Comparison of ENCODE assay signal across 23 cellular contexts in the genomic region with DNA sequence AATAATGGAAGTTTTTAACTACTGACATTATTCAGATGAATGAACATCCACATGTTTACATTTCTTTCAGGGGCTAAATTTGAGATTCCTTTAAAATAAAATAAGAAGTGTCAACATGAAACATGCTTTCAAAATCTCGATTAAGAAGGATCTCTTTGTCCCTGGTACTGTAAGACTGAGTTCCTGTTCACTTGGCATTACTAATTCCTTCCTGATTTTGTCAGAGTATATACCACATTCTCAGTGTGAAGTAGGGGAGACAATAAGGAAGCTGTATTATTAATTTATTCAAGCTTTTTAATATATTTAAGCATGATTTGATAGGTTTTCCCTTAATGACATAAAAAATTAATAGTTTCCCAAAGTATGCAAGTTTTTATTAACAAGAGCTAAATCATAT.
"Had no signal": no experiment of that assay in that cellular context is flagged by ENCODE, and none has a peak within 500 bp of the region (broad histone marks: within the 10 kb centered on the region; RNA-seq: fewer than 3 reads in every experiment).

No MANE protein-coding gene starts in this region.

- H3K36me3 ChIP-seq: gastrocnemius medialis, heart left ventricle, left ventricle myocardium inferior, right atrium auricular region, transverse colon, vagina had no signal

- H3K36me3 Mint-ChIP-seq: activated naive CD4-positive, alpha-beta T cell treated with anti-CD3 and anti-CD28 coated beads, Interleukin-2, amount 10 ng/mL, durations not matched to agents 7 days and 5 days; brain had no signal

- H3K9me3 ChIP-seq: gastrocnemius medialis, heart left ventricle, left ventricle myocardium inferior, right atrium auricular region, transverse colon, vagina had no signal

- H3K27me3 Mint-ChIP-seq: activated CD4-positive, alpha-beta T cell treated with anti-CD3 and anti-CD28 coated beads, Interleukin-2, amount 10 ng/mL, durations not matched to agents 24 days and 14 days; activated CD8-positive, alpha-beta T cell treated with anti-CD3 and anti-CD28 coated beads for 36 hours; activated naive CD4-positive, alpha-beta T cell treated with anti-CD3 and anti-CD28 coated beads, Interleukin-2, amount 10 ng/mL, durations not matched to agents 7 days and 5 days; activated naive CD8-positive, alpha-beta T cell treated with anti-CD3 and anti-CD28 coated beads, Interleukin-2, amount 50 U/mL, for 24 hours; brain; progenitor cell of endocrine pancreas had no signal

- H3K4me3 Mint-ChIP-seq: activated CD4-positive, alpha-beta T cell treated with anti-CD3 and anti-CD28 coated beads, Interleukin-2, amount 10 ng/mL, durations not matched to agents 24 days and 14 days; activated CD8-positive, alpha-beta T cell treated with anti-CD3 and anti-CD28 coated beads for 36 hours; activated naive CD4-positive, alpha-beta T cell treated with anti-CD3 and anti-CD28 coated beads, Interleukin-2, amount 10 ng/mL, durations not matched to agents 7 days and 5 days; activated naive CD8-positive, alpha-beta T cell treated with anti-CD3 and anti-CD28 coated beads, Interleukin-2, amount 50 U/mL, for 24 hours; activated T-cell treated with anti-CD3 and anti-CD28 coated beads, Interleukin-2, amount 50 U/mL, for 4 hours; brain had no signal

- H3K4me1 Mint-ChIP-seq: activated CD4-positive, alpha-beta T cell treated with anti-CD3 and anti-CD28 coated beads, Interleukin-2, amount 10 ng/mL, durations not matched to agents 24 days and 14 days; activated naive CD4-positive, alpha-beta T cell treated with anti-CD3 and anti-CD28 coated beads, Interleukin-2, amount 10 ng/mL, durations not matched to agents 7 days and 5 days; activated naive CD8-positive, alpha-beta T cell treated with anti-CD3 and anti-CD28 coated beads, Interleukin-2, amount 50 U/mL, for 24 hours had no signal

- DNase-seq: activated CD4-positive, alpha-beta T cell treated with anti-CD3 and anti-CD28 coated beads, Interleukin-2, amount 10 ng/mL, durations not matched to agents 24 days and 14 days; activated CD4-positive, CD25-positive, alpha-beta regulatory T cell; activated CD8-positive, alpha-beta T cell treated with anti-CD3 and anti-CD28 coated beads for 36 hours; activated effector memory CD4-positive, alpha-beta T cell treated with Interleukin-2 at 50 U/mL for 16 hours; activated naive CD4-positive, alpha-beta T cell treated with anti-CD3 and anti-CD28 coated beads, Interleukin-2, amount 10 ng/mL, durations not matched to agents 7 days and 5 days; activated naive CD8-positive, alpha-beta T cell treated with anti-CD3 and anti-CD28 coated beads, Interleukin-2, amount 50 U/mL, for 24 hours; activated T-cell treated with anti-CD3 and anti-CD28 coated beads, Interleukin-2, amount 50 U/mL, for 4 hours; anterior cingulate cortex; caudate nucleus; erythroblast; gastrocnemius medialis; heart left ventricle; kidney glomerular epithelial cell; left ventricle myocardium inferior; stimulated activated CD4-positive, alpha-beta T cell treated with anti-CD3 and anti-CD28 coated beads, Interleukin-12 subunit alpha, Interleukin-12 subunit beta, amount 100 ng/mL, for 4 hours; stimulated activated CD4-positive, alpha-beta T cell treated with anti-CD3 and anti-CD28 coated beads, Interleukin-2, amount 100 ng/mL, for 24 hours; stimulated activated naive CD8-positive, alpha-beta T cell treated with anti-CD3 and anti-CD28 coated beads, Interleukin-15, Interleukin-2, amounts not matched to agents 100 U/mL and 50 U/mL, for 24 hours; T-helper 2 cell; transverse colon had no signal

- H3K27ac ChIP-seq: gastrocnemius medialis, heart left ventricle, left ventricle myocardium inferior, right atrium auricular region, transverse colon, vagina had no signal

- H3K27me3 ChIP-seq: gastrocnemius medialis, heart left ventricle, right atrium auricular region, transverse colon, vagina had no signal

- H3K4me3 ChIP-seq: gastrocnemius medialis, heart left ventricle, left ventricle myocardium inferior, right atrium auricular region, transverse colon, vagina had no signal

- H3K9me3 Mint-ChIP-seq: activated CD4-positive, alpha-beta T cell treated with anti-CD3 and anti-CD28 coated beads, Interleukin-2, amount 10 ng/mL, durations not matched to agents 24 days and 14 days; activated CD8-positive, alpha-beta T cell treated with anti-CD3 and anti-CD28 coated beads for 36 hours; activated naive CD4-positive, alpha-beta T cell treated with anti-CD3 and anti-CD28 coated beads, Interleukin-2, amount 10 ng/mL, durations not matched to agents 7 days and 5 days; activated naive CD8-positive, alpha-beta T cell treated with anti-CD3 and anti-CD28 coated beads, Interleukin-2, amount 50 U/mL, for 24 hours; activated T-cell treated with anti-CD3 and anti-CD28 coated beads, Interleukin-2, amount 50 U/mL, for 4 hours; brain had no signal

- H3K4me1 ChIP-seq: gastrocnemius medialis, heart left ventricle, left ventricle myocardium inferior, right atrium auricular region, vagina had no signal

- H3K27ac Mint-ChIP-seq: activated CD4-positive, alpha-beta T cell treated with anti-CD3 and anti-CD28 coated beads, Interleukin-2, amount 10 ng/mL, durations not matched to agents 24 days and 14 days; activated CD8-positive, alpha-beta T cell treated with anti-CD3 and anti-CD28 coated beads for 36 hours; activated naive CD4-positive, alpha-beta T cell treated with anti-CD3 and anti-CD28 coated beads, Interleukin-2, amount 10 ng/mL, durations not matched to agents 7 days and 5 days; activated naive CD8-positive, alpha-beta T cell treated with anti-CD3 and anti-CD28 coated beads, Interleukin-2, amount 50 U/mL, for 24 hours; brain; progenitor cell of endocrine pancreas had no signal
